Comparison of ENCODE assay signal across 8 cellular contexts in the genomic region with DNA sequence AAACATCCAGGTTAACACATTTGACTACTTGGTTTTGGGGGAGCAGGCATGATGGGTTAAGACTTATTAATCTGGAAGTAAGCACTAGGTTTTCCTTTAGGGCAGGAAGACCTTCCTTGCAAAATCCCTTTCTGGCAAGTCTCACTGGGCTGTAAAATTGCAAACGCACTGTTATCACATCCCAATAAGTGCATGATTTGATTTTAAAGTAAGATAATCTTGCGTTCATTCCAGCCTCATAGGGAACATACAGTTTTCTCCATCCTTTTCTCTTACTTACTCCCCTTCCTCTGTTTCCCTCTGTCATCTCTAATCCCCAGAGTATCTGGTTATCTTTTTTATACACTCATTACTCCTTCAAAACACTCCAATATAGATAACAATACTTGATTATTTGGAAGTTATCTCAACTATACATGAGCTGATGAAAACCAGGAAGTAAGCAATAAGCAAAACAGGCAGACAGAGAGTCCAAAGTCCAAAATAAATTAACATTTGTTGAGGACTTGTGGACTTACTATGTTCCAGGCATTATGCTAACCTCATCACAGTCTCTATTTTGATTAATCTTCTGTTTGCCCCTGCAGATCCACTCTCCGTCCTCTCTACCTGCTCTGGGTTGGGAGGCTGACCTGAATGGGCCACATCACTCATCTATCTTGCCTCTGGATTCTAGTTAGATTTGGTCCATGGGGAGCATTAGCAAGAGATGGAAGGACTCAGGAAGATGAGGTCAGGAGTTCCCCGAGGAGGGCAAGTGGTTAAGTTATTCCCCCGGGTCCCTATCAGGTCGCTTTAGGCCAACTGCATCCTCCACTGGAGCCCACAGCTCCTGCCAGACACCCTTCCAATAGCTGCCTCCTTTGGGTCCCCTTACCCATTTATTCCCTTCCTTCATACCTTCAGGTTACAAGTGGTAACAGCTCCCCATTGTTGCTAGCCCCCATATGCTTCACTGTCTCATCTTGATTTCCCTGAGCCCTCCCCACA.
DNase-seq lines count a peak whose midpoint lies in the region; ATAC-seq, FAIRE-seq and TF ChIP-seq lines count a peak whose summit lies in the region.

No MANE protein-coding gene starts in this region.

- H3K9me3 Mint-ChIP-seq in activated naive CD4-positive, alpha-beta T cell treated with anti-CD3 and anti-CD28 coated beads, Interleukin-2, amount 50 U/mL, for 24 hours = no peaks in the 10 kb centered on the region
- no peaks in the 10 kb centered on the region for H3K9me3 Mint-ChIP-seq in activated CD8-positive, alpha-beta T cell treated with anti-CD3 and anti-CD28 coated beads, Interleukin-2, amount 10 ng/mL, durations not matched to agents 7 days and 5 days (ENCODE audit: insufficient read depth)

- TF ChIP-seq CTCF in lower lobe of right lung (IDR thresholded peaks at IDR 0.05) = no peak
- TF ChIP-seq CTCF in uterus (IDR thresholded peaks at IDR 0.05) = no peak

- no peaks in the 10 kb centered on the region for H3K27me3 ChIP-seq in lower lobe of right lung (ENCODE audit: low read depth)
- H3K27me3 ChIP-seq in uterus = no peaks in the 10 kb centered on the region

- H3K27ac ChIP-seq in lower lobe of right lung (peak overlapping the region; percentile 89), uterus (peak overlapping the region; percentile 5 to 28)

- TF ChIP-seq POLR2A in uterus (IDR thresholded peaks at IDR 0.05) = no peak

- H3K36me3 ChIP-seq in lower lobe of right lung (no peaks in the 10 kb centered on the region), uterus (no peaks in the 10 kb centered on the region)

- intact Hi-C loops in lower lobe of right lung (cut with DNase I) = no loop called here
- intact Hi-C loops in uterus (cut with DNase I; ENCODE audit: low total_unique reads) = loop anchor here (5.0 kb wide), 1 partner anchor 68 kb away; no protein-coding TSS in a partner anchor

- peaks cover 29% of the 10 kb centered on the region for H3K36me3 Mint-ChIP-seq in activated naive CD4-positive, alpha-beta T cell treated with anti-CD3 and anti-CD28 coated beads, Interleukin-2, amount 50 U/mL, for 24 hours
- peaks cover 77% of the 10 kb centered on the region for H3K36me3 Mint-ChIP-seq in activated CD8-positive, alpha-beta T cell treated with anti-CD3 and anti-CD28 coated beads, Interleukin-2, amount 10 ng/mL, durations not matched to agents 7 days and 5 days (ENCODE audit: low read depth)

- POLR2A ChIA-PET in activated CD8-positive, alpha-beta T cell treated with anti-CD3 and anti-CD28 coated beads, Interleukin-2, amount 10 ng/mL, durations not matched to agents 7 days and 5 days (lab: Charles Lee) = interaction anchor here (1.2 to 12.1 kb wide), 6 partner anchors 7 to 55 kb away, joined by 4 to 435 read pairs (median 70); partner anchors contain the start of gene IRF1

- H3K27me3 Mint-ChIP-seq in activated naive CD4-positive, alpha-beta T cell treated with anti-CD3 and anti-CD28 coated beads, Interleukin-2, amount 50 U/mL, for 24 hours = no peaks in the 10 kb centered on the region
- H3K27me3 Mint-ChIP-seq in activated CD8-positive, alpha-beta T cell treated with anti-CD3 and anti-CD28 coated beads, Interleukin-2, amount 10 ng/mL, durations not matched to agents 7 days and 5 days (ENCODE audit: low read depth) = no peaks in the 10 kb centered on the region

- peak overlapping the region; percentile 86 for H3K4me3 Mint-ChIP-seq in activated naive CD4-positive, alpha-beta T cell treated with anti-CD3 and anti-CD28 coated beads, Interleukin-2, amount 50 U/mL, for 24 hours
- H3K4me3 Mint-ChIP-seq in activated CD8-positive, alpha-beta T cell treated with anti-CD3 and anti-CD28 coated beads, Interleukin-2, amount 10 ng/mL, durations not matched to agents 7 days and 5 days = no peak overlapping the region

- ATAC-seq in activated CD8-positive, alpha-beta T cell treated with anti-CD3 and anti-CD28 coated beads, Interleukin-2, amount 10 ng/mL, durations not matched to agents 7 days and 5 days = no peak
- ATAC-seq in lower lobe of right lung = no peak
- no peak for ATAC-seq in GM18502 (IDR thresholded peaks at IDR 0.05; ENCODE audit: poor library complexity, unreplicated experiment)

- H3K4me1 ChIP-seq in lower lobe of right lung (peaks cover 99% of the 10 kb centered on the region), uterus (peaks cover 17 to 34% of the 10 kb centered on the region in 2 donors)

- CTCF ChIA-PET in activated CD8-positive, alpha-beta T cell treated with anti-CD3 and anti-CD28 coated beads, Interleukin-2, amount 10 ng/mL, durations not matched to agents 7 days and 5 days (lab: Charles Lee) = interaction anchor here (1.3 to 11.9 kb wide), 6 partner anchors 27 to 61 kb away, joined by 3 to 141 read pairs (median 28); partner anchors contain the start of gene IRF1

- H3K4me1 Mint-ChIP-seq in activated naive CD4-positive, alpha-beta T cell treated with anti-CD3 and anti-CD28 coated beads, Interleukin-2, amount 50 U/mL, for 24 hours = peaks cover 95% of the 10 kb centered on the region
- peaks cover 94% of the 10 kb centered on the region for H3K4me1 Mint-ChIP-seq in activated CD8-positive, alpha-beta T cell treated with anti-CD3 and anti-CD28 coated beads, Interleukin-2, amount 10 ng/mL, durations not matched to agents 7 days and 5 days (ENCODE audit: low read depth)

- H3K27ac Mint-ChIP-seq in activated naive CD4-positive, alpha-beta T cell treated with anti-CD3 and anti-CD28 coated beads, Interleukin-2, amount 50 U/mL, for 24 hours = peak overlapping the region; percentile 99
- peak overlapping the region; percentile 98 for H3K27ac Mint-ChIP-seq in activated CD8-positive, alpha-beta T cell treated with anti-CD3 and anti-CD28 coated beads, Interleukin-2, amount 10 ng/mL, durations not matched to agents 7 days and 5 days

- no peaks in the 10 kb centered on the region for H3K9me3 ChIP-seq in lower lobe of right lung
- no peaks in the 10 kb centered on the region for H3K9me3 ChIP-seq in uterus

- H3K4me3 ChIP-seq in lower lobe of right lung = no peak overlapping the region
- no peak overlapping the region for H3K4me3 ChIP-seq in uterus

- no peak for FAIRE-seq in frontal cortex (lab: Jason Lieb, UNC)

- DNase-seq in activated naive CD4-positive, alpha-beta T cell treated with anti-CD3 and anti-CD28 coated beads, Interleukin-2, amount 50 U/mL, for 16 hours = no peak
- no peak for DNase-seq in activated CD8-positive, alpha-beta T cell treated with anti-CD3 and anti-CD28 coated beads, Interleukin-2, amount 10 ng/mL, durations not matched to agents 7 days and 5 days
- DNase-seq in lower lobe of right lung (no peak), uterus (no peak), A172 (ENCODE audit: low spot score) (no peak), frontal cortex (ENCODE audit: low spot score in 2 of 2) (no peak)
